21 cellular contexts compared by ENCODE assay signal in the genomic region with DNA sequence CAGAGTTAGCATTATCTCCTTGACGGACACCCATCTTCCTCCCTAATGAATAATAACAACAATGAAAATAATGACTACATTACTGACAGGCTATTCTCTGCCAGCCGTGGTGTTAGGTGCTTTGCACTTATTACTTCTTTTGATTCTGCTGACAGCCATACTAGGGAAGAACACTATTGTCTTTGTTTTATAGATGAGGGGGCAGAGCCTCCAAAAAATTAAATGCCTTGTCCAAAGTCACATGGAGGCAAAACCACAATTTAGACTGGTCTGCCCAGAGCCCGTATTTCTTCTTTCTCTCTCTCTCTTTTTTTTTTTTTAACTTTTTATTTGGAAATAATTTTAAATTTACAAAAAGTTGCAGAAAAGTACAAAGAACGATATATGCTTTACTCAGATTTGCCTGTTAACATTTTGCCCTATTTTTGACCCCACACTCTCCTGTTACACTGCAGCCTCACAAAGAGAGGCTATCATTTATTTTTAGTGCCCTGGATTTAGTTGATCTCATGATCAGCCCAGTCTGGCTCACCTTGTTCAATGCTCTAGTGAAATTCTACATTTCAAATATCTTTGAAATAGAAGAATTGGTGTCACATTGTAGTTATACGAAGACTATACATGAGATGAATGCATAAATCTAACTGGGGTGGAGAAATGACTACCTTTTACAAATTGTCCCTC.
"Had no signal": no experiment of that assay in that cellular context is flagged by ENCODE, and none has a peak within 500 bp of the region (broad histone marks: within the 10 kb centered on the region; RNA-seq: fewer than 3 reads in every experiment).

No MANE protein-coding gene starts in this region.

- DNase-seq: activated B cell treated with CpG ODN at 0.5 μM for 24 hours; activated CD4-positive, alpha-beta T cell treated with anti-CD3 and anti-CD28 coated beads, Interleukin-2, amount 50 U/mL, for 4 hours; activated CD8-positive, alpha-beta memory T cell treated with anti-CD3 and anti-CD28 coated beads for 24 hours; activated CD8-positive, alpha-beta memory T cell treated with anti-CD3 and anti-CD28 coated beads, Interleukin-2, amount 50 U/mL, for 4 hours; activated naive CD4-positive, alpha-beta T cell treated with Interleukin-2 at 50 U/mL for 16 hours; activated naive CD8-positive, alpha-beta T cell treated with anti-CD3 and anti-CD28 coated beads, Interleukin-2, amount 10 ng/mL, durations not matched to agents 7 days and 5 days; activated T-cell treated with anti-CD3 and anti-CD28 coated beads, Interleukin-2, amount 50 U/mL, for 48 hours; cortex of kidney; kidney; stimulated activated CD4-positive, alpha-beta T cell treated with anti-CD3 and anti-CD28 coated beads, Interleukin-12 subunit alpha, Interleukin-12 subunit beta, amount 100 ng/mL, for 4 hours; stimulated activated CD4-positive, alpha-beta T cell treated with anti-CD3 and anti-CD28 coated beads, Interleukin-4, amount 100 ng/mL, for 4 hours; T-helper 17 cell; upper lobe of right lung had no signal

- H3K36me3 ChIP-seq: cardiac muscle cell, left lung, prostate gland, right atrium auricular region, upper lobe of right lung had no signal

- H3K36me3 Mint-ChIP-seq: activated naive CD8-positive, alpha-beta T cell treated with anti-CD3 and anti-CD28 coated beads, Interleukin-2, amount 10 ng/mL, durations not matched to agents 7 days and 5 days; naive thymus-derived CD8-positive, alpha-beta T cell had no signal

- H3K27me3 ChIP-seq: cardiac muscle cell, left lung, right atrium auricular region, upper lobe of right lung had no signal

- ATAC-seq: activated CD4-positive, alpha-beta T cell treated with anti-CD3 and anti-CD28 coated beads for 36 hours; naive thymus-derived CD8-positive, alpha-beta T cell; stimulated activated naive CD8-positive, alpha-beta T cell treated with anti-CD3 and anti-CD28 coated beads, Interleukin-15, Interleukin-2, amounts not matched to agents 100 U/mL and 50 U/mL, for 24 hours; T-helper 17 cell had no signal

- H3K4me3 ChIP-seq: left lung, lung, prostate gland, right atrium auricular region, upper lobe of right lung had no signal

- H3K4me3 Mint-ChIP-seq: activated B cell treated with CpG ODN at 0.5 μM for 24 hours; activated CD4-positive, alpha-beta T cell treated with anti-CD3 and anti-CD28 coated beads for 36 hours; activated naive CD8-positive, alpha-beta T cell treated with anti-CD3 and anti-CD28 coated beads, Interleukin-2, amount 10 ng/mL, durations not matched to agents 7 days and 5 days; naive thymus-derived CD8-positive, alpha-beta T cell; T-helper 17 cell had no signal

- H3K9me3 ChIP-seq: left lung, prostate gland, right atrium auricular region, upper lobe of right lung had no signal

- H3K27ac ChIP-seq: cardiac muscle cell, left lung, prostate gland, right atrium auricular region, upper lobe of right lung had no signal

- H3K9me3 Mint-ChIP-seq: activated B cell treated with CpG ODN at 0.5 μM for 24 hours; activated naive CD8-positive, alpha-beta T cell treated with anti-CD3 and anti-CD28 coated beads, Interleukin-2, amount 10 ng/mL, durations not matched to agents 7 days and 5 days had no signal

- H3K4me1 ChIP-seq: left lung, prostate gland, upper lobe of right lung had no signal

- H3K27ac Mint-ChIP-seq: activated B cell treated with CpG ODN at 0.5 μM for 24 hours; activated CD4-positive, alpha-beta T cell treated with anti-CD3 and anti-CD28 coated beads for 36 hours; activated naive CD8-positive, alpha-beta T cell treated with anti-CD3 and anti-CD28 coated beads, Interleukin-2, amount 10 ng/mL, durations not matched to agents 7 days and 5 days; naive thymus-derived CD8-positive, alpha-beta T cell; T-helper 17 cell had no signal

- H3K27me3 Mint-ChIP-seq: activated B cell treated with CpG ODN at 0.5 μM for 24 hours; activated CD4-positive, alpha-beta T cell treated with anti-CD3 and anti-CD28 coated beads for 36 hours; T-helper 17 cell had no signal
